In genomic region chr14:77139540-77140342, GRCh38 we compare ENCODE assay signal across 8 cellular contexts. TPM values are rescaled to one million over a fixed set of nuclear protein-coding genes. Genes with fewer than 3 reads are reported as not detected.
DNase-seq lines count a peak whose midpoint lies in the region; ATAC-seq, FAIRE-seq and TF ChIP-seq lines count a peak whose summit lies in the region.

No MANE protein-coding gene starts in this region.

- no peaks in the 10 kb centered on the region for H3K9me3 ChIP-seq in CD4-positive, alpha-beta memory T cell (ENCODE audit: control insufficient read depth in 1 of 2, low read length in 2 of 2)
- H3K9me3 ChIP-seq in HEK293 (ENCODE audit: control insufficient read depth, insufficient read depth, low read depth, low read length) (no peaks in the 10 kb centered on the region), Panc1 (ENCODE audit: control insufficient read depth, insufficient read depth, low read depth, low read length) (no peaks in the 10 kb centered on the region), kidney (ENCODE audit: control insufficient read depth in 1 of 2, low read length in 2 of 2) (no peaks in the 10 kb centered on the region)

- ATAC-seq in Panc1 = peak; percentile 84
- ATAC-seq in GM19452 (IDR thresholded peaks at IDR 0.05; ENCODE audit: unreplicated experiment) = no peak
- no peak for ATAC-seq in GM21367 (IDR thresholded peaks at IDR 0.05; ENCODE audit: unreplicated experiment)

- no TSS peak for BruUV-seq in Panc1 (replicated peaks; lab: Mats Ljungman, UMichigan)

- H3K27me3 ChIP-seq in CD4-positive, alpha-beta memory T cell (ENCODE audit: insufficient read depth, low read length) = peaks cover 30% of the 10 kb centered on the region
- peaks cover 11% of the 10 kb centered on the region for H3K27me3 ChIP-seq in Panc1 (ENCODE audit: control insufficient read depth, insufficient read depth, low read length)

- H3K4me1 ChIP-seq in CD4-positive, alpha-beta memory T cell (ENCODE audit: insufficient read depth, low read length) = peaks cover 20% of the 10 kb centered on the region
- H3K4me1 ChIP-seq in HEK293 (ENCODE audit: control insufficient read depth, insufficient read depth, low read length) (no peaks in the 10 kb centered on the region; the same call in 1 of the 2 replicates), Panc1 (ENCODE audit: control insufficient read depth, insufficient read depth, low read length) (peaks cover 2% of the 10 kb centered on the region; the same call in 1 of the 2 replicates), kidney (ENCODE audit: control insufficient read depth in 1 of 2, insufficient read depth in 1 of 2, low read depth in 1 of 2, low read length in 2 of 2) (peaks cover 0 to 6% of the 10 kb centered on the region in 2 donors)

- peaks cover 11 to 41% (median 16%) of the 10 kb centered on the region in 4 donors for H3K4me1 Mint-ChIP-seq in CD4-positive, alpha-beta memory T cell

- H3K27ac ChIP-seq in CD4-positive, alpha-beta memory T cell (ENCODE audit: low read depth, low read length) = no peak overlapping the region
- no peak overlapping the region for H3K27ac ChIP-seq in HEK293 (ENCODE audit: extremely low read depth, low read depth, low read length)
- no peak overlapping the region for H3K27ac ChIP-seq in Panc1 (ENCODE audit: low read length)
- H3K27ac ChIP-seq in angular gyrus (ENCODE audit: low read depth, low read length) = peak overlapping the region; percentile 72
- H3K27ac ChIP-seq in kidney (ENCODE audit: low read depth in 2 of 2, low read length in 2 of 2) = no peak overlapping the region

- H3K4me3 ChIP-seq in CD4-positive, alpha-beta memory T cell (ENCODE audit: low read length in 2 of 2) = no peak overlapping the region
- H3K4me3 ChIP-seq in HEK293 (ENCODE audit: low read depth, low read length) = peak overlapping the region; percentile 47
- peak overlapping the region; percentile 34 to 47 for H3K4me3 ChIP-seq in Panc1 (ENCODE audit: low read depth in 2 of 2, low read length in 2 of 2)
- no peak overlapping the region for H3K4me3 ChIP-seq in kidney (ENCODE audit: low read length in 2 of 2)

- no peak for FAIRE-seq in kidney (lab: Jason Lieb, UNC)

- no peaks in the 10 kb centered on the region for H3K36me3 ChIP-seq in CD4-positive, alpha-beta memory T cell (ENCODE audit: insufficient read depth, low read length)
- H3K36me3 ChIP-seq in HEK293 (ENCODE audit: control insufficient read depth in 2 of 2, insufficient read depth in 1 of 2, low read length in 2 of 2) (peaks cover 0 to 22% of the 10 kb centered on the region in 2 experiments; a peak in 1 of 3 replicates), Panc1 (ENCODE audit: control insufficient read depth, insufficient read depth, low read length) (no peaks in the 10 kb centered on the region), kidney (ENCODE audit: control insufficient read depth in 1 of 2, insufficient read depth in 2 of 2, low read length in 2 of 2) (no peaks in the 10 kb centered on the region)

- H3K9me3 Mint-ChIP-seq in CD4-positive, alpha-beta memory T cell = no peaks in the 10 kb centered on the region

- POLR2A ChIA-PET in CD4-positive, alpha-beta memory T cell (lab: Charles Lee; ENCODE audit: partially characterized antibody) = no interaction called here
- POLR2A ChIA-PET in HEK293 (lab: Yijun Ruan, JAX) (no interaction called here), Panc1 (lab: Charles Lee) (interaction anchor here (0.5 kb wide), 1 partner anchor 130 kb away, joined by 5 read pairs; no protein-coding TSS in a partner anchor)

- in situ Hi-C loops in Panc1 (cut with HindIII; ENCODE audit: low pct_unique_long_range_greater_than_20kb, low sequenced_read_pairs) = no loop called here

- CTCF ChIA-PET in CD4-positive, alpha-beta memory T cell (lab: Charles Lee; ENCODE audit: partially characterized antibody) = no interaction called here
- CTCF ChIA-PET in HEK293 (lab: Yijun Ruan, JAX) (interaction anchor here (0.6 to 5.2 kb wide), 8 partner anchors 12 to 281 kb away, joined by 3 to 82 read pairs (median 3); no protein-coding TSS in a partner anchor), Panc1 (lab: Charles Lee) (interaction anchor here (0.6 kb wide), 3 partner anchors 82 to 453 kb away, joined by 3 to 4 read pairs (median 3); no protein-coding TSS in a partner anchor)

- H3K27me3 Mint-ChIP-seq in CD4-positive, alpha-beta memory T cell = peaks cover 52 to 56% of the 10 kb centered on the region in 2 donors

- H3K4me3 Mint-ChIP-seq in CD4-positive, alpha-beta memory T cell = peak overlapping the region; percentile 49 to 81 (median 64)

- H3K36me3 Mint-ChIP-seq in CD4-positive, alpha-beta memory T cell = no peaks in the 10 kb centered on the region

- intact Hi-C loops in CD4-positive, alpha-beta memory T cell (cut with micrococcal nuclease) = loop anchor here (5.0 kb wide), 1 partner anchor 178 kb away; no protein-coding TSS in a partner anchor
- intact Hi-C loops in Panc1 (cut with micrococcal nuclease; ENCODE audit: unreplicated experiment) = no loop called here
- intact Hi-C loops in kidney (cut with DNase I) = no loop called here

- TF ChIP-seq CTCF in HEK293 (tag by site-specific recombination; IDR thresholded peaks at IDR 0.05) (peak; percentile 75), Panc1 (IDR thresholded peaks at IDR 0.05) (peak; percentile 89), kidney (IDR thresholded peaks at IDR 0.05; ENCODE audit: borderline replicate concordance, extremely low read depth, insufficient read depth) (no peak)

- H3K9ac ChIP-seq in kidney (ENCODE audit: low read length in 2 of 2) = no peak overlapping the region

- peak in 3 of 5 donors; percentile 16 to 43 (median 37) for DNase-seq in CD4-positive, alpha-beta memory T cell
- no peak for DNase-seq in Panc1 (ENCODE audit: low read depth, low spot score)
- peak; percentile 78 for DNase-seq in kidney
- DNase-seq in stimulated activated CD8-positive, alpha-beta memory T cell treated with anti-CD3 and anti-CD28 coated beads, Interleukin-2, amount 100 ng/mL, for 48 hours (ENCODE audit: low read depth in 2 of 2) = peak; percentile 36 to 41

- H3K27ac Mint-ChIP-seq in CD4-positive, alpha-beta memory T cell = no peak overlapping the region

TF ChIP-seq in HEK293, 187 proteins besides CTCF, POLR2A, EP300 and RAD21 (continues in another document):
- peak; percentile 76 for TF ChIP-seq GLIS2 (tag by site-specific recombination; IDR thresholded peaks at IDR 0.05)
- 0 out of 2 replicates have a peak, but pooled peaks have one; percentile 12 for TF ChIP-seq ZNF600 (tag by site-specific recombination; IDR thresholded peaks at IDR 0.05)
- TF ChIP-seq KLF10 (tag by site-specific recombination; IDR thresholded peaks at IDR 0.05) = no peak
- TF ChIP-seq ZIC2 (tag by site-specific recombination; IDR thresholded peaks at IDR 0.05) = peak; percentile 66
- peak; percentile 51; the same call in 1 of the 2 replicates for TF ChIP-seq ZBTB20 (tag by site-specific recombination; IDR thresholded peaks at IDR 0.05)
- no peak for TF ChIP-seq ZNF596 (tag by site-specific recombination; IDR thresholded peaks at IDR 0.05)
- TF ChIP-seq ZEB2 (tag by site-specific recombination; IDR thresholded peaks at IDR 0.05) = peak; percentile 23; the same call in 1 of the 2 replicates
- 0 out of 2 replicates have a peak, but pooled peaks have one; percentile 4 for TF ChIP-seq PRDM10 (tag by site-specific recombination; IDR thresholded peaks at IDR 0.05)
- TF ChIP-seq KLF9 (tag by site-specific recombination; IDR thresholded peaks at IDR 0.05; ENCODE audit: low read depth) = peak; percentile 72
- TF ChIP-seq SP3 (tag by site-specific recombination; IDR thresholded peaks at IDR 0.05) = peak; percentile 33; the same call in 1 of the 2 replicates

RNA-seq across cellular contexts. Expression of gene ZDHHC22, which starts 1.9 kb away (rescaled TPM):
- total RNA-seq in CD4-positive, alpha-beta memory T cell = not detected
- polyA plus RNA-seq in CD4-positive, alpha-beta memory T cell = not detected
- total RNA-seq in Panc1 (2021; ENCODE audit: unreplicated experiment) = 0.46 TPM
- polyA plus RNA-seq in Panc1 (2012; ENCODE audit: insufficient read length) = 0.30 TPM
- total RNA-seq in kidney = not detected
- not detected for polyA plus RNA-seq in kidney (ENCODE audit: insufficient read depth, low read depth, low replicate concordance)

RNA-seq across cellular contexts. Expression of gene CIPC, which starts 41.7 kb away (rescaled TPM):
- total RNA-seq in CD4-positive, alpha-beta memory T cell = 10 to 100 TPM; 18.6 to 21.5 TPM
- 1 to 10 TPM; 5.4 to 7.1 TPM for polyA plus RNA-seq in CD4-positive, alpha-beta memory T cell
- 20.3 TPM for total RNA-seq in Panc1 (2021; ENCODE audit: unreplicated experiment)
- polyA plus RNA-seq in Panc1 (2012; ENCODE audit: insufficient read length) = 9.4 TPM
- 23.5 TPM for total RNA-seq in kidney
- 12.8 TPM for polyA plus RNA-seq in kidney (ENCODE audit: insufficient read depth, low read depth, low replicate concordance)

RNA-seq across cellular contexts. Expression of gene TMEM63C, which starts 41.9 kb away (rescaled TPM):
- 1 to 10 TPM in 1 of 2 experiments, under 1 TPM in 1; 0.36 to 1.7 TPM for total RNA-seq in CD4-positive, alpha-beta memory T cell
- polyA plus RNA-seq in CD4-positive, alpha-beta memory T cell = not detected
- total RNA-seq in Panc1 (2021; ENCODE audit: unreplicated experiment) (2.4 TPM), kidney (1.9 TPM)
- polyA plus RNA-seq in Panc1 (2012; ENCODE audit: insufficient read length) = 4.1 TPM
- polyA plus RNA-seq in kidney (ENCODE audit: insufficient read depth, low read depth, low replicate concordance) = 0.84 TPM

Comparison
In these comparisons a context has a peak if more than half of its experiments do, and no peak if none do; other contexts are left out.
1. H3K4me3 ChIP-seq: peak in HEK293 (single experiment) and Panc1 (2 of 2); none in CD4-positive, alpha-beta memory T cell (0 of 2) and kidney (0 of 2).